Comparison of ENCODE assay signal across 11 cellular contexts in genomic region chrX:134761788-134762187, GRCh38. TPM values are rescaled to one million over a fixed set of nuclear protein-coding genes. Genes with fewer than 3 reads are reported as not detected.
DNase-seq lines count a peak whose midpoint lies in the region; ATAC-seq, FAIRE-seq and TF ChIP-seq lines count a peak whose summit lies in the region.
"Had no signal": no experiment of that assay in that cellular context is flagged by ENCODE, and none has a peak within 500 bp of the region (broad histone marks: within the 10 kb centered on the region; RNA-seq: fewer than 3 reads in every experiment).

No MANE protein-coding gene starts in this region.

- H3K9ac ChIP-seq in MM.1S (ENCODE audit: low read length), result no peak overlapping the region

- DNase-seq in MCF 10A (ENCODE audit: unreplicated experiment) (peak; percentile 43), breast epithelium (ENCODE audit: low spot score in 2 of 2) (no peak), MM.1S (peak; percentile 46), bronchial epithelial cell (ENCODE audit: low read depth) (no peak), retinal pigment epithelial cell (ENCODE audit: low read depth) (no peak), activated T-cell treated with anti-CD3 and anti-CD28 coated beads for 4 hours (no peak), NCI-H2029 (lab: John Stamatoyannopoulos, UW) (no peak)
- DNase-seq: NCI-H2029 treated with DMSO at 0.1 percent for 48 hours, upper lobe of left lung had no signal

- intact Hi-C loops in MCF 10A (cut with micrococcal nuclease) (no loop called here), breast epithelium (cut with DNase I; ENCODE audit: low total_unique reads) (no loop called here)

- no peaks in the 10 kb centered on the region for H3F3A ChIP-seq in MM.1S (ENCODE audit: insufficient read depth, low read length)

- FAIRE-seq in bronchial epithelial cell (lab: Jason Lieb, UNC), result no peak

- H3K27ac ChIP-seq in breast epithelium (no peak overlapping the region), MM.1S (ENCODE audit: low read length) (no peak overlapping the region)
- H3K27ac ChIP-seq: upper lobe of left lung had no signal

- H3K27ac Mint-ChIP-seq in MCF 10A (ENCODE audit: low read depth, unreplicated experiment), result no peak overlapping the region
- H3K27ac Mint-ChIP-seq: brain had no signal

- no peak overlapping the region for H3K4me3 Mint-ChIP-seq in MCF 10A (ENCODE audit: unreplicated experiment)
- H3K4me3 Mint-ChIP-seq: brain had no signal

- CTCF ChIA-PET in MCF 10A (lab: Yijun Ruan, JAX), result no interaction called here

- peaks cover 8% of the 10 kb centered on the region for H3K9me3 Mint-ChIP-seq in MCF 10A (ENCODE audit: unreplicated experiment)

- H4K20me1 ChIP-seq in MM.1S (ENCODE audit: insufficient read depth, low read length), result no peaks in the 10 kb centered on the region

- no peaks in the 10 kb centered on the region for H3K79me2 ChIP-seq in MM.1S (ENCODE audit: low read length)

- H3K36me3 ChIP-seq in breast epithelium, result no peaks in the 10 kb centered on the region
- no peaks in the 10 kb centered on the region for H3K36me3 ChIP-seq in MM.1S (replicated peaks; ENCODE audit: insufficient read depth, low read length)
- H3K36me3 ChIP-seq in bronchial epithelial cell (ENCODE audit: control insufficient read depth, insufficient read depth, low read length), result no peaks in the 10 kb centered on the region
- H3K36me3 ChIP-seq: upper lobe of left lung had no signal

- no peak overlapping the region for H3K4me2 ChIP-seq in MM.1S (ENCODE audit: low read depth, low read length)

- peaks cover 0 to 18% of the 10 kb centered on the region in 2 donors for H3K27me3 ChIP-seq in breast epithelium
- no peaks in the 10 kb centered on the region for H3K27me3 ChIP-seq in MM.1S (replicated peaks; ENCODE audit: insufficient read depth, low read length)
- no peaks in the 10 kb centered on the region for H3K27me3 ChIP-seq in bronchial epithelial cell (ENCODE audit: control insufficient read depth, insufficient read depth, low read length)
- H3K27me3 ChIP-seq: upper lobe of left lung had no signal

- H3K36me3 Mint-ChIP-seq in MCF 10A (ENCODE audit: insufficient read depth, unreplicated experiment), result no peaks in the 10 kb centered on the region
- H3K36me3 Mint-ChIP-seq: brain had no signal

- H3K9me2 ChIP-seq in MM.1S (replicated peaks; ENCODE audit: insufficient read depth, low read length), result no peaks in the 10 kb centered on the region

- peaks cover 7% of the 10 kb centered on the region for H3K4me1 Mint-ChIP-seq in MCF 10A (ENCODE audit: insufficient read depth, unreplicated experiment)
- H3K4me1 Mint-ChIP-seq: brain had no signal

- H3K9me3 ChIP-seq in breast epithelium (peaks cover 0 to 4% of the 10 kb centered on the region in 2 donors), MM.1S (replicated peaks; ENCODE audit: insufficient read depth, low read length) (no peaks in the 10 kb centered on the region)
- H3K9me3 ChIP-seq: upper lobe of left lung had no signal

- ATAC-seq in GM18861 (IDR thresholded peaks at IDR 0.05; ENCODE audit: unreplicated experiment), result no peak

- BruUV-seq in MCF 10A (replicated peaks; lab: Mats Ljungman, UMichigan), result no TSS peak

- no peak for TF ChIP-seq POLR2A in breast epithelium (IDR thresholded peaks at IDR 0.05)

- H3K4me3 ChIP-seq in breast epithelium (no peak overlapping the region), MM.1S (ENCODE audit: low read length) (no peak overlapping the region), bronchial epithelial cell (ENCODE audit: low read depth, low read length) (no peak overlapping the region), retinal pigment epithelial cell (ENCODE audit: low read length) (no peak overlapping the region)
- H3K4me3 ChIP-seq: upper lobe of left lung had no signal

- no peak overlapping the region for H2AFZ ChIP-seq in MM.1S (ENCODE audit: low read length)

- H3K4me1 ChIP-seq in breast epithelium, result no peaks in the 10 kb centered on the region
- no peaks in the 10 kb centered on the region for H3K4me1 ChIP-seq in MM.1S (ENCODE audit: low read length)
- H3K4me1 ChIP-seq: upper lobe of left lung had no signal

- H3K27me3 Mint-ChIP-seq in MCF 10A (ENCODE audit: insufficient read depth, unreplicated experiment), result peaks cover 26% of the 10 kb centered on the region
- H3K27me3 Mint-ChIP-seq: brain had no signal

- TF ChIP-seq CTCF in MCF 10A (IDR thresholded peaks at IDR 0.05; ENCODE audit: unreplicated experiment), result peak; percentile 37
- TF ChIP-seq CTCF in breast epithelium (IDR thresholded peaks at IDR 0.05), result no peak
- TF ChIP-seq CTCF in MM.1S (IDR thresholded peaks at IDR 0.05; ENCODE audit: low read length), result peak; percentile 47
- peak; percentile 30 for TF ChIP-seq CTCF in bronchial epithelial cell (IDR thresholded peaks at IDR 0.05; ENCODE audit: insufficient read depth, low read length, severe bottlenecking)
- TF ChIP-seq CTCF in retinal pigment epithelial cell (conservative IDR thresholded peaks at IDR 0.05; ENCODE audit: low read depth, low read length), result peak; percentile 56

- POLR2A ChIA-PET in MCF 10A (lab: Yijun Ruan, JAX), result no interaction called here

RNA-seq across cellular contexts. Expression of gene PABIR2, which starts 35.2 kb away (rescaled TPM):
- total RNA-seq in MCF 10A (2022), result 16.2 and 18.1 TPM in 2 replicates
- 10 to 100 TPM; 13.8 to 19.0 (median 15.7) TPM for total RNA-seq in breast epithelium
- total RNA-seq in bronchial epithelial cell, result 6.8 and 7.2 TPM in 2 replicates

Comparison
In these comparisons a context has a peak if more than half of its experiments do, and no peak if none do; other contexts are left out.
1. DNase-seq: peak in MCF 10A (single experiment) and MM.1S (single experiment); none in breast epithelium (0 of 2), bronchial epithelial cell (single experiment), retinal pigment epithelial cell (single experiment), activated T-cell treated with anti-CD3 and anti-CD28 coated beads for 4 hours (single experiment) and NCI-H2029 (single experiment).
2. CTCF ChIP-seq: peak in MCF 10A (single experiment), MM.1S (single experiment), bronchial epithelial cell (single experiment) and retinal pigment epithelial cell (single experiment); none in breast epithelium (0 of 3).